Comparison of ENCODE assay signal across 13 cellular contexts in genomic region chr12:15538881-15539280, GRCh38.
"Had no signal": no experiment of that assay in that cellular context is flagged by ENCODE, and none has a peak within 500 bp of the region (broad histone marks: within the 10 kb centered on the region; RNA-seq: fewer than 3 reads in every experiment).

No MANE protein-coding gene starts in this region.

- H3K4me3 ChIP-seq: cardiac muscle cell, gastroesophageal sphincter, heart left ventricle, suprapubic skin had no signal

- ATAC-seq: activated CD4-positive, CD25-positive, alpha-beta regulatory T cell treated with anti-CD3 and anti-CD28 coated beads, Interleukin-2, amount 50 U/mL, for 24 hours; effector memory CD8-positive, alpha-beta T cell; gastroesophageal sphincter; heart left ventricle; left ventricle myocardium superior had no signal

- H3K9me3 Mint-ChIP-seq: effector memory CD8-positive, alpha-beta T cell; stimulated activated naive CD8-positive, alpha-beta T cell treated with anti-CD3 and anti-CD28 coated beads, Interleukin-15, Interleukin-2, amounts not matched to agents 100 ng/mL and 50 ng/mL, for 24 hours; T-helper 1 cell treated with Interleukin-12 subunit alpha and Interleukin-12 subunit beta and Interleukin-4 antibody, amounts not matched to agents 30 μg/mL and 1 μg/mL, for 36 hours; type B pancreatic cell had no signal

- H3K27ac Mint-ChIP-seq: effector memory CD8-positive, alpha-beta T cell; stimulated activated naive CD8-positive, alpha-beta T cell treated with anti-CD3 and anti-CD28 coated beads, Interleukin-15, Interleukin-2, amounts not matched to agents 100 ng/mL and 50 ng/mL, for 24 hours; T-helper 1 cell treated with Interleukin-12 subunit alpha and Interleukin-12 subunit beta and Interleukin-4 antibody, amounts not matched to agents 30 μg/mL and 1 μg/mL, for 36 hours; type B pancreatic cell had no signal

- H3K4me1 ChIP-seq: gastroesophageal sphincter had no signal

- H3K27me3 Mint-ChIP-seq: stimulated activated naive CD8-positive, alpha-beta T cell treated with anti-CD3 and anti-CD28 coated beads, Interleukin-15, Interleukin-2, amounts not matched to agents 100 ng/mL and 50 ng/mL, for 24 hours had no signal

- H3K4me3 Mint-ChIP-seq: effector memory CD8-positive, alpha-beta T cell; stimulated activated naive CD8-positive, alpha-beta T cell treated with anti-CD3 and anti-CD28 coated beads, Interleukin-15, Interleukin-2, amounts not matched to agents 100 ng/mL and 50 ng/mL, for 24 hours; T-helper 1 cell treated with Interleukin-12 subunit alpha and Interleukin-12 subunit beta and Interleukin-4 antibody, amounts not matched to agents 30 μg/mL and 1 μg/mL, for 36 hours; type B pancreatic cell had no signal

- H3K27me3 ChIP-seq: cardiac muscle cell, gastroesophageal sphincter, heart left ventricle, suprapubic skin had no signal

- H3K9me3 ChIP-seq: gastroesophageal sphincter, heart left ventricle, suprapubic skin had no signal

- H3K36me3 ChIP-seq: cardiac muscle cell, gastroesophageal sphincter, heart left ventricle, suprapubic skin had no signal

- DNase-seq: amniotic stem cell; effector memory CD8-positive, alpha-beta T cell; heart left ventricle; left ventricle myocardium superior; occipital lobe; SIG-M5 had no signal

- H3K27ac ChIP-seq: cardiac muscle cell, gastroesophageal sphincter, heart left ventricle, suprapubic skin had no signal
